13 cellular contexts compared by ENCODE assay signal in genomic region chr5:96509721-96510383, GRCh38.
DNase-seq lines count a peak whose midpoint lies in the region; ATAC-seq and TF ChIP-seq lines count a peak whose summit lies in the region.
"Had no signal": no experiment of that assay in that cellular context is flagged by ENCODE, and none has a peak within 500 bp of the region (broad histone marks: within the 10 kb centered on the region; RNA-seq: fewer than 3 reads in every experiment).

No MANE protein-coding gene starts in this region.

- no peak for TF ChIP-seq POLR2A in IMR-90 (IDR thresholded peaks at IDR 0.05; ENCODE audit: low read depth, low read length)

- H3K9me1 ChIP-seq in IMR-90 (ENCODE audit: insufficient read depth, low read length), result no peaks in the 10 kb centered on the region

- TF ChIP-seq RAD21 in IMR-90 (IDR thresholded peaks at IDR 0.05; ENCODE audit: low read length), result no peak

- no peaks in the 10 kb centered on the region for H3K4me1 Mint-ChIP-seq in activated T-helper 1 cell treated with anti-CD3 and anti-CD28 coated beads, Interleukin-12 subunit alpha, Interleukin-12 subunit beta, Interleukin-2, Interleukin-4 antibody, amounts not matched to agents 30 ng/mL and 10 ng/mL and 1 ng/mL, durations not matched to agents 14 hours and 24 hours and 36 hours (ENCODE audit: low read depth)
- H3K4me1 Mint-ChIP-seq: brain, CD14-positive monocyte had no signal

- TF ChIP-seq CTCF in IMR-90 (conservative IDR thresholded peaks at IDR 0.05; ENCODE audit: low read depth, low read length) (no peak), brain microvascular endothelial cell (IDR thresholded peaks at IDR 0.05; ENCODE audit: low read depth, low read length, missing control alignments) (no peak)

- H3K23ac ChIP-seq in IMR-90 (ENCODE audit: low read depth, low read length), result peak overlapping the region; percentile 3; the same call in 1 of the 2 replicates

- dilution Hi-C loops in IMR-90 (cut with HindIII; ENCODE audit: low sequenced_read_pairs, unreplicated experiment), result no loop called here

- H3K9ac ChIP-seq in IMR-90 (ENCODE audit: low read depth, low read length), result peak overlapping the region; percentile 40; the same call in 1 of the 2 replicates

- no peak overlapping the region; the same call in 1 of the 3 replicates for H2BK15ac ChIP-seq in IMR-90 (ENCODE audit: low read depth, low read length)

- H3K4me3 ChIP-seq in IMR-90 (ENCODE audit: insufficient read depth, low read depth, low read length) (no peak overlapping the region), brain microvascular endothelial cell (ENCODE audit: low read depth, low read length) (no peak overlapping the region)
- H3K4me3 ChIP-seq: heart left ventricle, spleen had no signal

- no TSS peak for BruUV-seq in IMR-90 (replicated peaks; lab: Mats Ljungman, UMichigan)

- no CpG with 5 or more reads among the region's 5 CpGs for WGBS in IMR-90 (ENCODE audit: extremely low coverage in 2 of 2, insufficient read length in 1 of 2), 2 experiments

- H3K27me3 Mint-ChIP-seq in activated T-helper 1 cell treated with anti-CD3 and anti-CD28 coated beads, Interleukin-12 subunit alpha, Interleukin-12 subunit beta, Interleukin-2, Interleukin-4 antibody, amounts not matched to agents 30 ng/mL and 10 ng/mL and 1 ng/mL, durations not matched to agents 14 hours and 24 hours and 36 hours (ENCODE audit: insufficient read depth), result peaks cover 15% of the 10 kb centered on the region
- H3K27me3 Mint-ChIP-seq: brain had no signal

- H4K20me1 ChIP-seq in IMR-90 (ENCODE audit: insufficient read depth, low read length), result no peaks in the 10 kb centered on the region

- H3K79me1 ChIP-seq in IMR-90 (ENCODE audit: low read depth in 1 of 2, low read length in 2 of 2), result no peaks in the 10 kb centered on the region

- DNase-seq in AG08395 (ENCODE audit: low spot score) (peak; percentile 83), IMR-90 (peak; percentile 97), brain microvascular endothelial cell (peak; percentile 41), kidney glomerular epithelial cell (lab: John Stamatoyannopoulos, UW) (peak; percentile 49), COR-L47 (lab: John Stamatoyannopoulos, UW) (no peak), C1 segment of cervical spinal cord (lab: John Stamatoyannopoulos, UW) (no peak), T1000 (lab: John Stamatoyannopoulos, UW) (no peak)
- DNase-seq in activated T-helper 1 cell treated with anti-CD3 and anti-CD28 coated beads, Interleukin-12 subunit alpha, Interleukin-12 subunit beta, Interleukin-2, Interleukin-4 antibody, amounts not matched to agents 30 ng/mL and 10 ng/mL and 1 ng/mL, durations not matched to agents 14 hours and 24 hours and 36 hours (ENCODE audit: low spot score), result no peak
- DNase-seq: heart left ventricle, spleen, T-helper 9 cell had no signal

- peak; percentile 91 for ATAC-seq in IMR-90 (ENCODE audit: low read depth)
- ATAC-seq: heart left ventricle had no signal

- H3K4me3 Mint-ChIP-seq in activated T-helper 1 cell treated with anti-CD3 and anti-CD28 coated beads, Interleukin-12 subunit alpha, Interleukin-12 subunit beta, Interleukin-2, Interleukin-4 antibody, amounts not matched to agents 30 ng/mL and 10 ng/mL and 1 ng/mL, durations not matched to agents 14 hours and 24 hours and 36 hours, result no peak overlapping the region
- H3K4me3 Mint-ChIP-seq: brain, CD14-positive monocyte had no signal

- peak overlapping the region; percentile 79; the same call in 1 of the 2 replicates for H3K14ac ChIP-seq in IMR-90 (replicated peaks; ENCODE audit: low read depth, low read length)

- no peak overlapping the region for H2AK5ac ChIP-seq in IMR-90 (ENCODE audit: low read depth, low read length)

- POLR2A ChIA-PET in IMR-90 (lab: Charles Lee; ENCODE audit: unreplicated experiment), result no interaction called here

- no peaks in the 10 kb centered on the region for H3K36me3 Mint-ChIP-seq in activated T-helper 1 cell treated with anti-CD3 and anti-CD28 coated beads, Interleukin-12 subunit alpha, Interleukin-12 subunit beta, Interleukin-2, Interleukin-4 antibody, amounts not matched to agents 30 ng/mL and 10 ng/mL and 1 ng/mL, durations not matched to agents 14 hours and 24 hours and 36 hours (ENCODE audit: low read depth)
- H3K36me3 Mint-ChIP-seq: brain, CD14-positive monocyte had no signal

- H3K36me3 ChIP-seq in IMR-90 (ENCODE audit: control insufficient read depth, insufficient read depth, low read length), result no peaks in the 10 kb centered on the region
- no peaks in the 10 kb centered on the region for H3K36me3 ChIP-seq in brain microvascular endothelial cell (replicated peaks)
- H3K36me3 ChIP-seq: heart left ventricle, spleen had no signal

- intact Hi-C loops in IMR-90 (cut with micrococcal nuclease), result no loop called here
- intact Hi-C loops in activated T-helper 1 cell treated with anti-CD3 and anti-CD28 coated beads, Interleukin-12 subunit alpha, Interleukin-12 subunit beta, Interleukin-2, Interleukin-4 antibody, amounts not matched to agents 30 ng/mL and 10 ng/mL and 1 ng/mL, durations not matched to agents 14 hours and 24 hours and 36 hours (cut with micrococcal nuclease), result no loop called here

- peak overlapping the region; percentile 32; the same call in 1 of the 2 replicates for H3K4me2 ChIP-seq in IMR-90 (ENCODE audit: low read depth, low read length)

- no peaks in the 10 kb centered on the region for H3K9me3 ChIP-seq in IMR-90 (ENCODE audit: control insufficient read depth, insufficient read depth, low read length)
- H3K9me3 ChIP-seq: heart left ventricle, spleen had no signal

- no peak overlapping the region for H2AK9ac ChIP-seq in IMR-90 (replicated peaks; ENCODE audit: low read depth, low read length, poor library complexity)

- H2BK20ac ChIP-seq in IMR-90 (ENCODE audit: low read depth, low read length), result peak overlapping the region; percentile 89; the same call in 1 of the 2 replicates

- H3K4ac ChIP-seq in IMR-90 (ENCODE audit: low read depth, low read length), result peak overlapping the region; percentile 68; the same call in 1 of the 2 replicates

- in situ Hi-C loops in IMR-90 (cut with MboI; ENCODE audit: low sequenced_read_pairs), result no loop called here
- in situ Hi-C loops in brain microvascular endothelial cell (cut with HindIII; ENCODE audit: low pct_ligation_motif_present, low sequenced_read_pairs), result no loop called here

- H2BK120ac ChIP-seq in IMR-90 (ENCODE audit: low read depth, low read length), result peak overlapping the region; percentile 85; the same call in 1 of the 2 replicates

- peak overlapping the region; percentile 98 for H2BK5ac ChIP-seq in IMR-90 (ENCODE audit: low read depth, low read length, poor library complexity, severe bottlenecking)

- H3K4me1 ChIP-seq in IMR-90 (ENCODE audit: control insufficient read depth, insufficient read depth, low read length), result peaks cover 10% of the 10 kb centered on the region
- H3K4me1 ChIP-seq: heart left ventricle, spleen had no signal

- peak overlapping the region; percentile 51 for H3K18ac ChIP-seq in IMR-90 (ENCODE audit: low read depth, low read length)

- H3K27ac Mint-ChIP-seq in activated T-helper 1 cell treated with anti-CD3 and anti-CD28 coated beads, Interleukin-12 subunit alpha, Interleukin-12 subunit beta, Interleukin-2, Interleukin-4 antibody, amounts not matched to agents 30 ng/mL and 10 ng/mL and 1 ng/mL, durations not matched to agents 14 hours and 24 hours and 36 hours, result no peak overlapping the region
- H3K27ac Mint-ChIP-seq: CD14-positive monocyte had no signal

- peak overlapping the region; percentile 47; the same call in 1 of the 2 replicates for H3K56ac ChIP-seq in IMR-90 (ENCODE audit: extremely low read depth, insufficient read depth, low read length)

- peak overlapping the region; percentile 47; the same call in 1 of the 2 replicates for H4K91ac ChIP-seq in IMR-90 (ENCODE audit: insufficient read depth, low read depth, low read length)

- no peak overlapping the region for H2AFZ ChIP-seq in IMR-90 (replicated peaks; ENCODE audit: low read length, poor library complexity)

- CTCF ChIA-PET in IMR-90 (lab: Yijun Ruan, JAX), result no interaction called here

- H3K27me3 ChIP-seq in IMR-90 (ENCODE audit: control insufficient read depth, insufficient read depth, low read length), result no peaks in the 10 kb centered on the region
- no peaks in the 10 kb centered on the region for H3K27me3 ChIP-seq in brain microvascular endothelial cell (replicated peaks)
- H3K27me3 ChIP-seq: heart left ventricle, spleen had no signal

- H3K27ac ChIP-seq in IMR-90 (ENCODE audit: insufficient read depth, low read length), result peak overlapping the region; percentile 89; the same call in 1 of the 2 replicates
- H3K27ac ChIP-seq in brain microvascular endothelial cell, result peak overlapping the region; percentile 26
- H3K27ac ChIP-seq: heart left ventricle, spleen had no signal

- peak overlapping the region; percentile 50 to 57; a peak in 3 of 4 replicates for H4K8ac ChIP-seq in IMR-90 (ENCODE audit: low read depth in 2 of 2, low read length in 2 of 2)

- no peaks in the 10 kb centered on the region for H3K9me3 Mint-ChIP-seq in activated T-helper 1 cell treated with anti-CD3 and anti-CD28 coated beads, Interleukin-12 subunit alpha, Interleukin-12 subunit beta, Interleukin-2, Interleukin-4 antibody, amounts not matched to agents 30 ng/mL and 10 ng/mL and 1 ng/mL, durations not matched to agents 14 hours and 24 hours and 36 hours
- H3K9me3 Mint-ChIP-seq: brain had no signal

- peak overlapping the region; percentile 22 for H4K5ac ChIP-seq in IMR-90 (ENCODE audit: low read depth, low read length)

TF ChIP-seq in IMR-90, 13 proteins besides CTCF, POLR2A, EP300 and RAD21:
- TF ChIP-seq, protein P1, sequence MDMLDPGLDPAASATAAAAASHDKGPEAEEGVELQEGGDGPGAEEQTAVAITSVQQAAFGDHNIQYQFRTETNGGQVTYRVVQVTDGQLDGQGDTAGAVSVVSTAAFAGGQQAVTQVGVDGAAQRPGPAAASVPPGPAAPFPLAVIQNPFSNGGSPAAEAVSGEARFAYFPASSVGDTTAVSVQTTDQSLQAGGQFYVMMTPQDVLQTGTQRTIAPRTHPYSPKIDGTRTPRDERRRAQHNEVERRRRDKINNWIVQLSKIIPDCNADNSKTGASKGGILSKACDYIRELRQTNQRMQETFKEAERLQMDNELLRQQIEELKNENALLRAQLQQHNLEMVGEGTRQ (IDR thresholded peaks at IDR 0.05; ENCODE audit: low read depth, low read length), result no peak
- TF ChIP-seq BHLHE40 (IDR thresholded peaks at IDR 0.05; ENCODE audit: low read depth, low read length), result no peak
- TF ChIP-seq RCOR1 (IDR thresholded peaks at IDR 0.05; ENCODE audit: insufficient replicate concordance, low read length), result no peak
- no peak for TF ChIP-seq RFX5 (IDR thresholded peaks at IDR 0.05; ENCODE audit: low read depth, low read length)
- TF ChIP-seq CEBPB (IDR thresholded peaks at IDR 0.05; ENCODE audit: low read depth, low read length), result peak; percentile 97
- peak; percentile 89 for TF ChIP-seq FOS (IDR thresholded peaks at IDR 0.05; ENCODE audit: low read depth, low read length)
- TF ChIP-seq MAFK (IDR thresholded peaks at IDR 0.05; ENCODE audit: low read depth, low read length), result no peak
- TF ChIP-seq SMC3 (IDR thresholded peaks at IDR 0.05; ENCODE audit: low read depth, low read length), result no peak
- no peak for TF ChIP-seq MXI1 (IDR thresholded peaks at IDR 0.05; ENCODE audit: borderline replicate concordance, low read depth, low read length)
TF ChIP-seq in IMR-90: peak in this region for 2.

Comparison
In these comparisons a context has a peak if more than half of its experiments do, and no peak if none do; other contexts are left out.
1. DNase-seq: peak in AG08395 (single experiment), IMR-90 (single experiment), brain microvascular endothelial cell (single experiment) and kidney glomerular epithelial cell (single experiment); none in COR-L47 (single experiment), C1 segment of cervical spinal cord (0 of 14), T1000 (single experiment) and activated T-helper 1 cell treated with anti-CD3 and anti-CD28 coated beads, Interleukin-12 subunit alpha, Interleukin-12 subunit beta, Interleukin-2, Interleukin-4 antibody, amounts not matched to agents 30 ng/mL and 10 ng/mL and 1 ng/mL, durations not matched to agents 14 hours and 24 hours and 36 hours (single experiment).